In genomic region chr19:39158646-39159260, GRCh38 we compare ENCODE assay signal across 25 cellular contexts. TPM values are rescaled to one million over a fixed set of nuclear protein-coding genes. Genes with fewer than 3 reads are reported as not detected.
"Had no signal": no experiment of that assay in that cellular context is flagged by ENCODE, and none has a peak within 500 bp of the region (broad histone marks: within the 10 kb centered on the region; RNA-seq: fewer than 3 reads in every experiment).

No MANE protein-coding gene starts in this region.

- H3K4me2 ChIP-seq: neural progenitor cell had no signal

- H3K27ac ChIP-seq: body of pancreas, dorsolateral prefrontal cortex, foreskin keratinocyte, neural progenitor cell, pancreas, thyroid gland, uterus had no signal

- ATAC-seq: activated CD8-positive, alpha-beta memory T cell treated with anti-CD3 and anti-CD28 coated beads, Interleukin-2, amount 10 ng/mL, durations not matched to agents 7 days and 5 days; body of pancreas; foreskin keratinocyte; left lung; mucosa of descending colon; pancreas; sciatic nerve; stimulated activated effector memory CD8-positive, alpha-beta T cell treated with anti-CD3 and anti-CD28 coated beads, Interleukin-12 subunit alpha, Interleukin-12 subunit beta, amount 100 ng/mL, for 72 hours had no signal

- H3K9ac ChIP-seq: neural progenitor cell had no signal

- H3K27me3 ChIP-seq: body of pancreas, dorsolateral prefrontal cortex, foreskin keratinocyte, left lung, neural progenitor cell, pancreas, thyroid gland, uterus had no signal

- H3K36me3 Mint-ChIP-seq: activated CD8-positive, alpha-beta memory T cell treated with anti-CD3 and anti-CD28 coated beads, Interleukin-2, amount 10 ng/mL, durations not matched to agents 7 days and 5 days; activated naive CD8-positive, alpha-beta T cell treated with anti-CD3 and anti-CD28 coated beads, Interleukin-2, amount 10 ng/mL, durations not matched to agents 7 days and 5 days; naive B cell had no signal

- H2AFZ ChIP-seq: neural progenitor cell had no signal

- H3K36me3 ChIP-seq: left lung, neural progenitor cell, pancreas, thyroid gland, uterus had no signal

- H3K27me3 Mint-ChIP-seq: activated CD4-positive, alpha-beta memory T cell treated with anti-CD3 and anti-CD28 coated beads, Interleukin-2, amount 10 ng/mL, durations not matched to agents 7 days and 5 days; activated CD8-positive, alpha-beta memory T cell treated with anti-CD3 and anti-CD28 coated beads, Interleukin-2, amount 10 ng/mL, durations not matched to agents 7 days and 5 days; activated naive CD8-positive, alpha-beta T cell treated with anti-CD3 and anti-CD28 coated beads, Interleukin-2, amount 10 ng/mL, durations not matched to agents 7 days and 5 days; naive B cell had no signal

- H3K9me3 ChIP-seq: body of pancreas, left lung, mucosa of descending colon, pancreas, thyroid gland, uterus had no signal

- H3K4me3 ChIP-seq: body of pancreas, dorsolateral prefrontal cortex, left lung, mucosa of descending colon, neural progenitor cell, pancreas, thyroid gland, uterus had no signal

- H3K4me3 Mint-ChIP-seq: activated CD4-positive, alpha-beta memory T cell treated with anti-CD3 and anti-CD28 coated beads, Interleukin-2, amount 10 ng/mL, durations not matched to agents 7 days and 5 days; activated CD8-positive, alpha-beta memory T cell treated with anti-CD3 and anti-CD28 coated beads, Interleukin-2, amount 10 ng/mL, durations not matched to agents 7 days and 5 days; activated naive CD8-positive, alpha-beta T cell treated with anti-CD3 and anti-CD28 coated beads, Interleukin-2, amount 10 ng/mL, durations not matched to agents 7 days and 5 days; neural progenitor cell; stimulated activated effector memory CD8-positive, alpha-beta T cell treated with anti-CD3 and anti-CD28 coated beads, Interleukin-12 subunit alpha, Interleukin-12 subunit beta, amount 100 ng/mL, for 72 hours had no signal

- H3K9me3 Mint-ChIP-seq: activated CD4-positive, alpha-beta memory T cell treated with anti-CD3 and anti-CD28 coated beads, Interleukin-2, amount 10 ng/mL, durations not matched to agents 7 days and 5 days; activated naive CD8-positive, alpha-beta T cell treated with anti-CD3 and anti-CD28 coated beads, Interleukin-2, amount 10 ng/mL, durations not matched to agents 7 days and 5 days; naive B cell; neural progenitor cell; stimulated activated effector memory CD8-positive, alpha-beta T cell treated with anti-CD3 and anti-CD28 coated beads, Interleukin-12 subunit alpha, Interleukin-12 subunit beta, amount 100 ng/mL, for 72 hours had no signal

- DNase-seq: activated CD4-positive, alpha-beta memory T cell treated with anti-CD3 and anti-CD28 coated beads, Interleukin-2, amount 10 ng/mL, durations not matched to agents 7 days and 5 days; activated CD4-positive, alpha-beta T cell treated with anti-CD3 and anti-CD28 coated beads for 48 hours; activated CD4-positive, CD25-positive, alpha-beta regulatory T cell; activated CD8-positive, alpha-beta memory T cell treated with anti-CD3 and anti-CD28 coated beads, Interleukin-2, amount 10 ng/mL, durations not matched to agents 7 days and 5 days; activated naive CD4-positive, alpha-beta T cell treated with Interleukin-2 at 50 U/mL for 16 hours; activated naive CD8-positive, alpha-beta T cell treated with anti-CD3 and anti-CD28 coated beads, Interleukin-2, amount 10 ng/mL, durations not matched to agents 7 days and 5 days; amygdala; body of pancreas; central memory CD4-positive, alpha-beta T cell; dorsolateral prefrontal cortex; foreskin keratinocyte; glutamatergic neuron; hippocampal formation; mucosa of descending colon; naive B cell; stimulated activated CD4-positive, alpha-beta T cell treated with anti-CD3 and anti-CD28 coated beads, Interleukin-4, amount 100 ng/mL, for 24 hours; thyroid gland; uterus had no signal

- H3K27ac Mint-ChIP-seq: activated CD4-positive, alpha-beta memory T cell treated with anti-CD3 and anti-CD28 coated beads, Interleukin-2, amount 10 ng/mL, durations not matched to agents 7 days and 5 days; activated CD8-positive, alpha-beta memory T cell treated with anti-CD3 and anti-CD28 coated beads, Interleukin-2, amount 10 ng/mL, durations not matched to agents 7 days and 5 days; activated naive CD8-positive, alpha-beta T cell treated with anti-CD3 and anti-CD28 coated beads, Interleukin-2, amount 10 ng/mL, durations not matched to agents 7 days and 5 days; stimulated activated effector memory CD8-positive, alpha-beta T cell treated with anti-CD3 and anti-CD28 coated beads, Interleukin-12 subunit alpha, Interleukin-12 subunit beta, amount 100 ng/mL, for 72 hours had no signal

RNA-seq across cellular contexts. Expression of gene NCCRP1, which starts 38.0 kb away (rescaled TPM):
- total RNA-seq: activated CD4-positive, alpha-beta memory T cell treated with anti-CD3 and anti-CD28 coated beads, Interleukin-2, amount 10 ng/mL, durations not matched to agents 7 days and 5 days; activated CD8-positive, alpha-beta memory T cell treated with anti-CD3 and anti-CD28 coated beads, Interleukin-2, amount 10 ng/mL, durations not matched to agents 7 days and 5 days; activated naive CD8-positive, alpha-beta T cell treated with anti-CD3 and anti-CD28 coated beads, Interleukin-2, amount 10 ng/mL, durations not matched to agents 7 days and 5 days; fibroblast of lung; left lung; sciatic nerve; uterus had no signal
- polyA plus RNA-seq: fibroblast of lung had no signal

RNA-seq across cellular contexts. Expression of gene SYCN, which starts 45.3 kb away (rescaled TPM):
- total RNA-seq: activated CD4-positive, alpha-beta memory T cell treated with anti-CD3 and anti-CD28 coated beads, Interleukin-2, amount 10 ng/mL, durations not matched to agents 7 days and 5 days; activated CD8-positive, alpha-beta memory T cell treated with anti-CD3 and anti-CD28 coated beads, Interleukin-2, amount 10 ng/mL, durations not matched to agents 7 days and 5 days; activated naive CD8-positive, alpha-beta T cell treated with anti-CD3 and anti-CD28 coated beads, Interleukin-2, amount 10 ng/mL, durations not matched to agents 7 days and 5 days; fibroblast of lung; foreskin keratinocyte; kidney epithelial cell; left lung; mucosa of descending colon; sciatic nerve; thyroid gland; uterus had no signal
- polyA plus RNA-seq: fibroblast of lung, foreskin keratinocyte had no signal
